ENCODE assay signal across 1 cellular context in the genomic region with DNA sequence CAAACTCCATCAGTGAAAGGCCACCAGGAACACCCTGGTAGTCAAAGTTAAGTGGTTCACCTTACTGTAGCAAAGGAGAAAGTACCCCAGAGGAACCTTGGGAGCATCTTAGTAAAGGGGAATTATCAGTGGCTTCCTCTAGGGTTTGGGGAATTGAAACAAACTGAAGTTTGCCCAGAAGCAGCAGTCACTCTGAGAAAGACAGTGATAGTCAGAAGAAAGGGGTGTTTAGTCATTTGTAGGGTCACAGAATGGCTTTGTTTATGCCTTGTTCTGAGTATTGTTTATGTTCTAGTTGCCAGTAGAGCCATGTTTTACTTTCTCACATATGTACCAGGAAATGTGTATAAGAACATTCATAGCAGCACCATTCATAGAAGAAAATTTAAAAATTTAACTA.
TF ChIP-seq lines count a peak whose summit lies in the region.

No MANE protein-coding gene starts in this region.

TF ChIP-seq in HepG2, 621 proteins besides CTCF, POLR2A, EP300 and RAD21 (continued from another document):
- TF ChIP-seq, protein P1, sequence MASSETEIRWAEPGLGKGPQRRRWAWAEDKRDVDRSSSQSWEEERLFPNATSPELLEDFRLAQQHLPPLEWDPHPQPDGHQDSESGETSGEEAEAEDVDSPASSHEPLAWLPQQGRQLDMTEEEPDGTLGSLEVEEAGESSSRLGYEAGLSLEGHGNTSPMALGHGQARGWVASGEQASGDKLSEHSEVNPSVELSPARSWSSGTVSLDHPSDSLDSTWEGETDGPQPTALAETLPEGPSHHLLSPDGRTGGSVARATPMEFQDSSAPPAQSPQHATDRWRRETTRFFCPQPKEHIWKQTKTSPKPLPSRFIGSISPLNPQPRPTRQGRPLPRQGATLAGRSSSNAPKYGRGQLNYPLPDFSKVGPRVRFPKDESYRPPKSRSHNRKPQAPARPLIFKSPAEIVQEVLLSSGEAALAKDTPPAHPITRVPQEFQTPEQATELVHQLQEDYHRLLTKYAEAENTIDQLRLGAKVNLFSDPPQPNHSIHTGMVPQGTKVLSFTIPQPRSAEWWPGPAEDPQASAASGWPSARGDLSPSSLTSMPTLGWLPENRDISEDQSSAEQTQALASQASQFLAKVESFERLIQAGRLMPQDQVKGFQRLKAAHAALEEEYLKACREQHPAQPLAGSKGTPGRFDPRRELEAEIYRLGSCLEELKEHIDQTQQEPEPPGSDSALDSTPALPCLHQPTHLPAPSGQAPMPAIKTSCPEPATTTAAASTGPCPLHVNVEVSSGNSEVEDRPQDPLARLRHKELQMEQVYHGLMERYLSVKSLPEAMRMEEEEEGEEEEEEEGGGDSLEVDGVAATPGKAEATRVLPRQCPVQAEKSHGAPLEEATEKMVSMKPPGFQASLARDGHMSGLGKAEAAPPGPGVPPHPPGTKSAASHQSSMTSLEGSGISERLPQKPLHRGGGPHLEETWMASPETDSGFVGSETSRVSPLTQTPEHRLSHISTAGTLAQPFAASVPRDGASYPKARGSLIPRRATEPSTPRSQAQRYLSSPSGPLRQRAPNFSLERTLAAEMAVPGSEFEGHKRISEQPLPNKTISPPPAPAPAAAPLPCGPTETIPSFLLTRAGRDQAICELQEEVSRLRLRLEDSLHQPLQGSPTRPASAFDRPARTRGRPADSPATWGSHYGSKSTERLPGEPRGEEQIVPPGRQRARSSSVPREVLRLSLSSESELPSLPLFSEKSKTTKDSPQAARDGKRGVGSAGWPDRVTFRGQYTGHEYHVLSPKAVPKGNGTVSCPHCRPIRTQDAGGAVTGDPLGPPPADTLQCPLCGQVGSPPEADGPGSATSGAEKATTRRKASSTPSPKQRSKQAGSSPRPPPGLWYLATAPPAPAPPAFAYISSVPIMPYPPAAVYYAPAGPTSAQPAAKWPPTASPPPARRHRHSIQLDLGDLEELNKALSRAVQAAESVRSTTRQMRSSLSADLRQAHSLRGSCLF (CRISPR knock-in tag; IDR thresholded peaks at IDR 0.05; ENCODE audit: borderline replicate concordance), result no peak
